Comparison of ENCODE assay signal across 8 cellular contexts in the genomic region with DNA sequence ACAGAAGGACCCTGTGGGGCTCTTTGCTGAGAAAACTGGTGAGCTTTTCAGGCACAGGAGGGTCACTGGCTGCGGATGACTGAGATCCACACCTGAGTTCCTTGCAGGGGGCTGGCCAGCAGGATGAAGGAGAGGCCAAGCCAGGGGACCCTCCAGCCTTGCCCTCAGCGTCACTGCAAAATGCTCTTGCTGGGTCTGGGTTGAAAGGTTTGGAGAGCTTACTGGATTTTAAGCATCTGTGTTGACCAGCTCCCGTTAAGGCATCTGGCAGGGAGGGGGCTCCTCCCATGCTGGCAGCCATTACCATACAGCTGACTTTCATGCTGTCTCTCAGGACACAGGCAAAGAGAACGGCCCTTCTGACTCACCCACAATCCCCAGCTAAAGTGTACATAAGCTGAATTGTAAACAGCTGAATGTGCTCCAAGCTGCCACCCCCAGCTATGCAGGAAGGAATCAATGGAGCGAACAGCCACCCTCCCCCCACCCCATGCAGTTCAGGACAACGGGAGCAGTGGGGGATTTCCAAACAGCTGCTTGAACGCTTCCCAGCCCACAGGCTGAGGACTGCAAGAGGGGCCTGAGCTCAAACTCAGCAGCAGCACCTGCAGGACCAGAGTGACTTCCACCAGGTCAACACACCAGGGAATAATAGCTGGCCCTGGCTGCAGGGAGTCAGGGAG. TPM values are rescaled to one million over a fixed set of nuclear protein-coding genes. Genes with fewer than 3 reads are reported as not detected.
DNase-seq lines count a peak whose midpoint lies in the region; ATAC-seq and TF ChIP-seq lines count a peak whose summit lies in the region.

No MANE protein-coding gene starts in this region.

- H3K4me3 ChIP-seq in AG04450 (ENCODE audit: low read depth, low read length) (peak overlapping the region; percentile 48), SJSA1 (no peak overlapping the region), fibroblast of villous mesenchyme (ENCODE audit: low read depth, low read length) (peak overlapping the region; percentile 24)

- TF ChIP-seq CTCF in AG04450 (IDR thresholded peaks at IDR 0.05; ENCODE audit: low read depth, low read length), result peak; percentile 9; the same call in 1 of the 2 replicates
- TF ChIP-seq CTCF in fibroblast of villous mesenchyme (IDR thresholded peaks at IDR 0.05; ENCODE audit: insufficient read depth, low read depth, low read length), result no peak
- TF ChIP-seq CTCF in GM10248 (IDR thresholded peaks at IDR 0.05; ENCODE audit: control extremely low read depth, extremely low read depth, low read depth, missing control alignments), result no peak

- no peak overlapping the region for H3K27ac Mint-ChIP-seq in stimulated activated effector memory CD8-positive, alpha-beta T cell treated with anti-CD3 and anti-CD28 coated beads, Interleukin-12 subunit alpha, Interleukin-12 subunit beta, amount 100 ng/mL, for 72 hours

- no peaks in the 10 kb centered on the region for H3K9me3 Mint-ChIP-seq in stimulated activated effector memory CD8-positive, alpha-beta T cell treated with anti-CD3 and anti-CD28 coated beads, Interleukin-12 subunit alpha, Interleukin-12 subunit beta, amount 100 ng/mL, for 72 hours

- peaks cover 84% of the 10 kb centered on the region for H3K4me1 ChIP-seq in SJSA1 (replicated peaks)

- H3K27ac ChIP-seq in AG04450 (ENCODE audit: low read depth, low read length) (peak overlapping the region; percentile 84), SJSA1 (peak overlapping the region; percentile 1; the same call in 1 of the 2 replicates)

- POLR2A ChIA-PET in AG04450 (lab: Yijun Ruan, JAX), result interaction anchor here (0.6 to 1.2 kb wide), 14 partner anchors 12 to 366 kb away, joined by 3 to 9 read pairs (median 4); no protein-coding TSS in a partner anchor
- POLR2A ChIA-PET in GM10248 (lab: Yijun Ruan, JAX), result interaction anchor here (0.6 kb wide), 1 partner anchor 957 kb away, joined by 4 read pairs; no protein-coding TSS in a partner anchor

- CTCF ChIA-PET in AG04450 (lab: Charles Lee) (interaction anchor here (0.5 to 1.3 kb wide), 5 partner anchors 21 to 270 kb away, joined by 3 to 10 read pairs (median 3); no protein-coding TSS in a partner anchor), GM10248 (lab: Yijun Ruan, JAX) (interaction anchor here (1.0 to 2.2 kb wide), 4 partner anchors 9 to 215 kb away, joined by 3 to 10 read pairs (median 6); no protein-coding TSS in a partner anchor)

- ATAC-seq in stimulated activated effector memory CD8-positive, alpha-beta T cell treated with anti-CD3 and anti-CD28 coated beads, Interleukin-12 subunit alpha, Interleukin-12 subunit beta, amount 100 ng/mL, for 72 hours, result no peak
- no peak for ATAC-seq in GM21619 (IDR thresholded peaks at IDR 0.05; ENCODE audit: unreplicated experiment)

- peak; percentile 98 for DNase-seq in AG04450 (ENCODE audit: low read depth, low spot score)
- DNase-seq in LHCN-M2 (ENCODE audit: low read depth), result peak; percentile 99
- peak; percentile 94 to 95 for DNase-seq in SJSA1 (ENCODE audit: low read depth in 1 of 2, low spot score in 2 of 2)
- peak; percentile 99 for DNase-seq in fibroblast of villous mesenchyme (ENCODE audit: low read depth)
- peak; percentile 97 for DNase-seq in non-pigmented ciliary epithelial cell (ENCODE audit: low read depth)
- no peak for DNase-seq in GM10248 (ENCODE audit: extremely low spot score)
- DNase-seq in stimulated activated effector memory CD8-positive, alpha-beta T cell treated with anti-CD3 and anti-CD28 coated beads, Interleukin-12 subunit alpha, Interleukin-12 subunit beta, amount 100 ng/mL, for 72 hours (ENCODE audit: low spot score in 2 of 2), result no peak

- H3K9me3 ChIP-seq in AG04450 (ENCODE audit: control insufficient read depth, insufficient read depth, low read length) (no peaks in the 10 kb centered on the region), SJSA1 (replicated peaks) (no peaks in the 10 kb centered on the region)

- H3K36me3 ChIP-seq in SJSA1, result peaks cover 68% of the 10 kb centered on the region

- no peaks in the 10 kb centered on the region for H3K27me3 ChIP-seq in AG04450 (ENCODE audit: control insufficient read depth, insufficient read depth, low read length)
- no peaks in the 10 kb centered on the region for H3K27me3 ChIP-seq in SJSA1 (replicated peaks)

- H3K36me3 Mint-ChIP-seq in stimulated activated effector memory CD8-positive, alpha-beta T cell treated with anti-CD3 and anti-CD28 coated beads, Interleukin-12 subunit alpha, Interleukin-12 subunit beta, amount 100 ng/mL, for 72 hours, result peaks cover 28% of the 10 kb centered on the region

- H3K4me3 Mint-ChIP-seq in stimulated activated effector memory CD8-positive, alpha-beta T cell treated with anti-CD3 and anti-CD28 coated beads, Interleukin-12 subunit alpha, Interleukin-12 subunit beta, amount 100 ng/mL, for 72 hours, result no peak overlapping the region

- H3K4me1 Mint-ChIP-seq in stimulated activated effector memory CD8-positive, alpha-beta T cell treated with anti-CD3 and anti-CD28 coated beads, Interleukin-12 subunit alpha, Interleukin-12 subunit beta, amount 100 ng/mL, for 72 hours, result peaks cover 39% of the 10 kb centered on the region

RNA-seq across cellular contexts. Expression of a gene that starts 21.3 kb away (rescaled TPM):
- polyA plus RNA-seq in AG04450 (2011; rRNA removed), result not detected in 2 replicates
- polyA minus RNA-seq in AG04450 (2011; rRNA and poly(A)+ RNA removed), result not detected in 2 replicates
- total RNA-seq in LHCN-M2 (2014; rRNA removed) (0.51 TPM in 1 of 2 replicates, not detected in the other), fibroblast of villous mesenchyme (not detected in 2 replicates)
- not detected for polyA plus RNA-seq in LHCN-M2 (2012)
- total RNA-seq in SJSA1 (2014; rRNA removed; shearing (Covaris generic)), result not detected in 2 replicates

Comparison
In these comparisons a context has a peak if more than half of its experiments do, and no peak if none do; other contexts are left out.
1. DNase-seq: peak in AG04450 (single experiment), LHCN-M2 (single experiment), SJSA1 (2 of 2), fibroblast of villous mesenchyme (single experiment) and non-pigmented ciliary epithelial cell (single experiment); none in GM10248 (single experiment) and stimulated activated effector memory CD8-positive, alpha-beta T cell treated with anti-CD3 and anti-CD28 coated beads, Interleukin-12 subunit alpha, Interleukin-12 subunit beta, amount 100 ng/mL, for 72 hours (0 of 2).